2 cellular contexts compared by ENCODE assay signal in the genomic region with DNA sequence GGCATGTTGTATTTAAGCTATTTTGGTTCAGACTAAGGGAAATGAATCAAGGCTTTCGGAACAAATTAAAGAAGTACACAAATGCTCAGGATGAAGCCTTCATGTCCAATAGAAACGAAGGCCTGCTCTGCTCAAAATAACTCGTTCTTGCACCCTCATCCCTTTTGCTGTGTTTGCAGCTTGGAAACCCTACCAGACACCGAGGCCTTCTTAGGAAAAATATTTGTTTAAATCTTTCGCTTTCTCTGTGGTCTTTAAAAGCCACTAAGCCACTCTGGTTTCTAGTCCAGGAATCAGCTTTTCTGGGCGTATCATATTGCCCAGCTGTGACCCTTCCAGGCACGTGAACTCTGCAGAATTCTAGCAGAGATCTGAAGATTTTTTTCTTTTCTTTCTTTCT.
TF ChIP-seq lines count a peak whose summit lies in the region.

No MANE protein-coding gene starts in this region.

TF ChIP-seq in SK-N-SH, 30 proteins besides CTCF, POLR2A, EP300 and RAD21 (continued from another document):
- no peak for TF ChIP-seq ELF1 (IDR thresholded peaks at IDR 0.05)
- no peak for TF ChIP-seq FOSL2 (IDR thresholded peaks at IDR 0.05; ENCODE audit: borderline replicate concordance, low read depth)
- no peak for TF ChIP-seq TAF1 (IDR thresholded peaks at IDR 0.05; ENCODE audit: borderline replicate concordance, low read depth, low read length)
- no peak for TF ChIP-seq GABPA (IDR thresholded peaks at IDR 0.05; ENCODE audit: low read depth)
- no peak for TF ChIP-seq TCF12 (IDR thresholded peaks at IDR 0.05)
- no peak for TF ChIP-seq FOXJ3 (CRISPR knock-in tag; IDR thresholded peaks at IDR 0.05)
- TF ChIP-seq CHD2 (IDR thresholded peaks at IDR 0.05; ENCODE audit: low read length, partially characterized antibody), result no peak
- TF ChIP-seq JUND (IDR thresholded peaks at IDR 0.05), result no peak
- TF ChIP-seq YY1 (IDR thresholded peaks at IDR 0.05; ENCODE audit: low read depth), result no peak
- TF ChIP-seq RXRA (IDR thresholded peaks at IDR 0.05; ENCODE audit: borderline replicate concordance, low read depth), result no peak
- no peak for TF ChIP-seq RCOR1 (IDR thresholded peaks at IDR 0.05; ENCODE audit: low read length)

TF ChIP-seq in SK-N-SH treated with all-trans-retinoic acid at 6 μM for 48 hours, 23 proteins besides CTCF, POLR2A, EP300 and RAD21 (continued from another document):
- TF ChIP-seq BACH2 (CRISPR knock-in tag; IDR thresholded peaks at IDR 0.05; ENCODE audit: borderline replicate concordance) (no peak), ZFP30 (CRISPR knock-in tag; IDR thresholded peaks at IDR 0.05) (no peak), GLIS3 (CRISPR knock-in tag; IDR thresholded peaks at IDR 0.05) (no peak), TCF4 (CRISPR knock-in tag; IDR thresholded peaks at IDR 0.05; ENCODE audit: borderline replicate concordance) (no peak)
- TF ChIP-seq, protein P1, sequence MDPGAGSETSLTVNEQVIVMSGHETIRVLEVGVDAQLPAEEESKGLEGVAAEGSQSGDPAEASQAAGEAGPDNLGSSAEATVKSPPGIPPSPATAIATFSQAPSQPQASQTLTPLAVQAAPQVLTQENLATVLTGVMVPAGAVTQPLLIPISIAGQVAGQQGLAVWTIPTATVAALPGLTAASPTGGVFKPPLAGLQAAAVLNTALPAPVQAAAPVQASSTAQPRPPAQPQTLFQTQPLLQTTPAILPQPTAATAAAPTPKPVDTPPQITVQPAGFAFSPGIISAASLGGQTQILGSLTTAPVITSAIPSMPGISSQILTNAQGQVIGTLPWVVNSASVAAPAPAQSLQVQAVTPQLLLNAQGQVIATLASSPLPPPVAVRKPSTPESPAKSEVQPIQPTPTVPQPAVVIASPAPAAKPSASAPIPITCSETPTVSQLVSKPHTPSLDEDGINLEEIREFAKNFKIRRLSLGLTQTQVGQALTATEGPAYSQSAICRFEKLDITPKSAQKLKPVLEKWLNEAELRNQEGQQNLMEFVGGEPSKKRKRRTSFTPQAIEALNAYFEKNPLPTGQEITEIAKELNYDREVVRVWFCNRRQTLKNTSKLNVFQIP (CRISPR knock-in tag; IDR thresholded peaks at IDR 0.05; ENCODE audit: borderline replicate concordance, low read depth), result no peak
- TF ChIP-seq, protein P2, sequence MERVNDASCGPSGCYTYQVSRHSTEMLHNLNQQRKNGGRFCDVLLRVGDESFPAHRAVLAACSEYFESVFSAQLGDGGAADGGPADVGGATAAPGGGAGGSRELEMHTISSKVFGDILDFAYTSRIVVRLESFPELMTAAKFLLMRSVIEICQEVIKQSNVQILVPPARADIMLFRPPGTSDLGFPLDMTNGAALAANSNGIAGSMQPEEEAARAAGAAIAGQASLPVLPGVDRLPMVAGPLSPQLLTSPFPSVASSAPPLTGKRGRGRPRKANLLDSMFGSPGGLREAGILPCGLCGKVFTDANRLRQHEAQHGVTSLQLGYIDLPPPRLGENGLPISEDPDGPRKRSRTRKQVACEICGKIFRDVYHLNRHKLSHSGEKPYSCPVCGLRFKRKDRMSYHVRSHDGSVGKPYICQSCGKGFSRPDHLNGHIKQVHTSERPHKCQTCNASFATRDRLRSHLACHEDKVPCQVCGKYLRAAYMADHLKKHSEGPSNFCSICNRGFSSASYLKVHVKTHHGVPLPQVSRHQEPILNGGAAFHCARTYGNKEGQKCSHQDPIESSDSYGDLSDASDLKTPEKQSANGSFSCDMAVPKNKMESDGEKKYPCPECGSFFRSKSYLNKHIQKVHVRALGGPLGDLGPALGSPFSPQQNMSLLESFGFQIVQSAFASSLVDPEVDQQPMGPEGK (CRISPR knock-in tag; IDR thresholded peaks at IDR 0.05; ENCODE audit: borderline replicate concordance), result no peak
